In the genomic region with DNA sequence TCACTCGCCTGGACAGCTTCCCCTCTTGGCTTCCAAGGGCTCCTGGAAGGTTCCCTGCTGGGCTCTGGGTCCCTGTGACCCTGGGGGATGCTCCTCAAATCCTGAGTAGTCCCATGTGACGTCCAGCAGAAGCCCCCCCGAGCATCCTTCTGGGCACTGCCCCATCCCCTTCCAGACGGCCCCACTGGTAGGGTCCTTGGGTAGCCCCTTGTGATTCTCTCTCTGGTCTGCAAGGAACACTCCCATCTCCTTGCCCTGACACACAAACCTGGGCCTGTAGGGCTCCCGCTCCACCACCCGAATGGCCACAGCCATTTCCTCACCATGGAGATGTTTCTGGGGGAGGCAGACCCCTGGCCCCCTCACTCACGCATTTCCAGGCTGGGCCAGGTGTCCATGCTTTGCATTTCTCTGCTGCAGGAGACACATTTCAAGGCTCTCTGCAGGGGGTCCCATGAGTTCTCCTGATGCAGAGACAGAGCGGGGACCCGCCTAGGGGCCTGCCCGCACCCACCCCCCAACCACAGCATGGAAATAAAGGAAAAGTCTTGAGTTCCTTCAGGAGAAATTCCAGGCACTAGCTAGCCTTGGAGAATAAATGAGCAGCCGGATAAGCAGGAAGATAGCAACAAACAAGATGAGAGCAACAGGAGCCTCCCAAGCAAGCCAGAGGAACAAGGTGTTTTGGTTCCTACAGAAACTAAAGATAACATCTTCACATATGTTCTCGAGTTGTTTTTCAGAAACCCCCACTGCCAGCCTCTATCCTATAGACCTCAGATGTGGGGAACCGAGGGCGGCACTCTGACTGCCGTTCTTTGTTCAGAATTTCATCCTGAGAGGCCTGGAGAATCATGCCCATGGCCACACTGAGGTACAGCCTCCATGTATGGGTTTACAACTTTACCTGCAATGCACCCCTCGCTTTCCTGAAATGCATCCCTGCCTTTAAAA, we compare ENCODE assay signal across 1 cellular context.
TF ChIP-seq lines count a peak whose summit lies in the region.

No MANE protein-coding gene starts in this region.

TF ChIP-seq in SK-N-SH, 30 proteins besides CTCF, POLR2A, EP300 and RAD21 (continued from another document):
- TF ChIP-seq, protein P1, sequence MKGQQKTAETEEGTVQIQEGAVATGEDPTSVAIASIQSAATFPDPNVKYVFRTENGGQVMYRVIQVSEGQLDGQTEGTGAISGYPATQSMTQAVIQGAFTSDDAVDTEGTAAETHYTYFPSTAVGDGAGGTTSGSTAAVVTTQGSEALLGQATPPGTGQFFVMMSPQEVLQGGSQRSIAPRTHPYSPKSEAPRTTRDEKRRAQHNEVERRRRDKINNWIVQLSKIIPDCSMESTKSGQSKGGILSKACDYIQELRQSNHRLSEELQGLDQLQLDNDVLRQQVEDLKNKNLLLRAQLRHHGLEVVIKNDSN (IDR thresholded peaks at IDR 0.05; ENCODE audit: borderline replicate concordance, low read depth) = no peak
- TF ChIP-seq, protein P2, sequence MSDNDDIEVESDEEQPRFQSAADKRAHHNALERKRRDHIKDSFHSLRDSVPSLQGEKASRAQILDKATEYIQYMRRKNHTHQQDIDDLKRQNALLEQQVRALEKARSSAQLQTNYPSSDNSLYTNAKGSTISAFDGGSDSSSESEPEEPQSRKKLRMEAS (IDR thresholded peaks at IDR 0.05; ENCODE audit: low read depth) = no peak
- TF ChIP-seq JUND (IDR thresholded peaks at IDR 0.05) = no peak
- TF ChIP-seq, protein P3, sequence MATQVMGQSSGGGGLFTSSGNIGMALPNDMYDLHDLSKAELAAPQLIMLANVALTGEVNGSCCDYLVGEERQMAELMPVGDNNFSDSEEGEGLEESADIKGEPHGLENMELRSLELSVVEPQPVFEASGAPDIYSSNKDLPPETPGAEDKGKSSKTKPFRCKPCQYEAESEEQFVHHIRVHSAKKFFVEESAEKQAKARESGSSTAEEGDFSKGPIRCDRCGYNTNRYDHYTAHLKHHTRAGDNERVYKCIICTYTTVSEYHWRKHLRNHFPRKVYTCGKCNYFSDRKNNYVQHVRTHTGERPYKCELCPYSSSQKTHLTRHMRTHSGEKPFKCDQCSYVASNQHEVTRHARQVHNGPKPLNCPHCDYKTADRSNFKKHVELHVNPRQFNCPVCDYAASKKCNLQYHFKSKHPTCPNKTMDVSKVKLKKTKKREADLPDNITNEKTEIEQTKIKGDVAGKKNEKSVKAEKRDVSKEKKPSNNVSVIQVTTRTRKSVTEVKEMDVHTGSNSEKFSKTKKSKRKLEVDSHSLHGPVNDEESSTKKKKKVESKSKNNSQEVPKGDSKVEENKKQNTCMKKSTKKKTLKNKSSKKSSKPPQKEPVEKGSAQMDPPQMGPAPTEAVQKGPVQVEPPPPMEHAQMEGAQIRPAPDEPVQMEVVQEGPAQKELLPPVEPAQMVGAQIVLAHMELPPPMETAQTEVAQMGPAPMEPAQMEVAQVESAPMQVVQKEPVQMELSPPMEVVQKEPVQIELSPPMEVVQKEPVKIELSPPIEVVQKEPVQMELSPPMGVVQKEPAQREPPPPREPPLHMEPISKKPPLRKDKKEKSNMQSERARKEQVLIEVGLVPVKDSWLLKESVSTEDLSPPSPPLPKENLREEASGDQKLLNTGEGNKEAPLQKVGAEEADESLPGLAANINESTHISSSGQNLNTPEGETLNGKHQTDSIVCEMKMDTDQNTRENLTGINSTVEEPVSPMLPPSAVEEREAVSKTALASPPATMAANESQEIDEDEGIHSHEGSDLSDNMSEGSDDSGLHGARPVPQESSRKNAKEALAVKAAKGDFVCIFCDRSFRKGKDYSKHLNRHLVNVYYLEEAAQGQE (IDR thresholded peaks at IDR 0.05; ENCODE audit: low read depth, low read length) = no peak
- no peak for TF ChIP-seq MXI1 (IDR thresholded peaks at IDR 0.05; ENCODE audit: low read depth, low read length)
- TF ChIP-seq GATA2 (CRISPR knock-in tag; IDR thresholded peaks at IDR 0.05) = no peak
- TF ChIP-seq, protein P4, sequence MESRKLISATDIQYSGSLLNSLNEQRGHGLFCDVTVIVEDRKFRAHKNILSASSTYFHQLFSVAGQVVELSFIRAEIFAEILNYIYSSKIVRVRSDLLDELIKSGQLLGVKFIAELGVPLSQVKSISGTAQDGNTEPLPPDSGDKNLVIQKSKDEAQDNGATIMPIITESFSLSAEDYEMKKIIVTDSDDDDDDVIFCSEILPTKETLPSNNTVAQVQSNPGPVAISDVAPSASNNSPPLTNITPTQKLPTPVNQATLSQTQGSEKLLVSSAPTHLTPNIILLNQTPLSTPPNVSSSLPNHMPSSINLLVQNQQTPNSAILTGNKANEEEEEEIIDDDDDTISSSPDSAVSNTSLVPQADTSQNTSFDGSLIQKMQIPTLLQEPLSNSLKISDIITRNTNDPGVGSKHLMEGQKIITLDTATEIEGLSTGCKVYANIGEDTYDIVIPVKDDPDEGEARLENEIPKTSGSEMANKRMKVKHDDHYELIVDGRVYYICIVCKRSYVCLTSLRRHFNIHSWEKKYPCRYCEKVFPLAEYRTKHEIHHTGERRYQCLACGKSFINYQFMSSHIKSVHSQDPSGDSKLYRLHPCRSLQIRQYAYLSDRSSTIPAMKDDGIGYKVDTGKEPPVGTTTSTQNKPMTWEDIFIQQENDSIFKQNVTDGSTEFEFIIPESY (IDR thresholded peaks at IDR 0.05; ENCODE audit: borderline replicate concordance, low read depth) = no peak
- TF ChIP-seq, protein P5, sequence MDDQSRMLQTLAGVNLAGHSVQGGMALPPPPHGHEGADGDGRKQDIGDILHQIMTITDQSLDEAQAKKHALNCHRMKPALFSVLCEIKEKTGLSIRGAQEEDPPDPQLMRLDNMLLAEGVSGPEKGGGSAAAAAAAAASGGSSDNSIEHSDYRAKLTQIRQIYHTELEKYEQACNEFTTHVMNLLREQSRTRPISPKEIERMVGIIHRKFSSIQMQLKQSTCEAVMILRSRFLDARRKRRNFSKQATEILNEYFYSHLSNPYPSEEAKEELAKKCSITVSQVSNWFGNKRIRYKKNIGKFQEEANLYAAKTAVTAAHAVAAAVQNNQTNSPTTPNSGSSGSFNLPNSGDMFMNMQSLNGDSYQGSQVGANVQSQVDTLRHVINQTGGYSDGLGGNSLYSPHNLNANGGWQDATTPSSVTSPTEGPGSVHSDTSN (IDR thresholded peaks at IDR 0.05) = no peak
- TF ChIP-seq, protein P6, sequence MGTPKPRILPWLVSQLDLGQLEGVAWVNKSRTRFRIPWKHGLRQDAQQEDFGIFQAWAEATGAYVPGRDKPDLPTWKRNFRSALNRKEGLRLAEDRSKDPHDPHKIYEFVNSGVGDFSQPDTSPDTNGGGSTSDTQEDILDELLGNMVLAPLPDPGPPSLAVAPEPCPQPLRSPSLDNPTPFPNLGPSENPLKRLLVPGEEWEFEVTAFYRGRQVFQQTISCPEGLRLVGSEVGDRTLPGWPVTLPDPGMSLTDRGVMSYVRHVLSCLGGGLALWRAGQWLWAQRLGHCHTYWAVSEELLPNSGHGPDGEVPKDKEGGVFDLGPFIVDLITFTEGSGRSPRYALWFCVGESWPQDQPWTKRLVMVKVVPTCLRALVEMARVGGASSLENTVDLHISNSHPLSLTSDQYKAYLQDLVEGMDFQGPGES (IDR thresholded peaks at IDR 0.05; ENCODE audit: low read depth, low read length) = no peak
- TF ChIP-seq EZH2phosphoT487 (IDR thresholded peaks at IDR 0.05; ENCODE audit: borderline replicate concordance, low read depth) = no peak
- TF ChIP-seq SIN3A (IDR thresholded peaks at IDR 0.05; ENCODE audit: borderline replicate concordance, low read depth, low read length) = no peak
- no peak for TF ChIP-seq RFX5 (IDR thresholded peaks at IDR 0.05; ENCODE audit: low read length)
- no peak for TF ChIP-seq NFIC (IDR thresholded peaks at IDR 0.05; ENCODE audit: borderline replicate concordance)
